Comparison of ENCODE assay signal across 1 cellular context in genomic region chr18:70205421-70206397, GRCh38.
TF ChIP-seq lines count a peak whose summit lies in the region.

RTTN (minus strand) TSS chr18:70205687; CDS start chr18:70205658, 29 bp downstream.

TF ChIP-seq in GM12878, 131 proteins besides CTCF, POLR2A, EP300 and RAD21 (continued from another document):
- TF ChIP-seq NKRF (conservative IDR thresholded peaks at IDR 0.05) (peak; percentile 98), HDGF (IDR thresholded peaks at IDR 0.05) (no peak), FOXK2 (IDR thresholded peaks at IDR 0.05) (peak; percentile 79), ATF7 (IDR thresholded peaks at IDR 0.05; ENCODE audit: low read depth) (peak; percentile 81), HDAC6 (IDR thresholded peaks at IDR 0.05; ENCODE audit: unreplicated experiment) (no peak)
